Comparison of ENCODE assay signal across 1 cellular context in genomic region chr19:795691-796581, GRCh38.
TF ChIP-seq lines count a peak whose summit lies in the region.

No MANE protein-coding gene starts in this region.

TF ChIP-seq in GM12878, 131 proteins besides CTCF, POLR2A, EP300 and RAD21:
- TF ChIP-seq NR2F1 (conservative IDR thresholded peaks at IDR 0.05) = no peak
- no peak for TF ChIP-seq SREBF1 (IDR thresholded peaks at IDR 0.05; ENCODE audit: low read length)
- no peak for TF ChIP-seq RELA (IDR thresholded peaks at IDR 0.05; ENCODE audit: borderline replicate concordance, partially characterized antibody)
- TF ChIP-seq REST (IDR thresholded peaks at IDR 0.05; ENCODE audit: low read depth, low read length) = no peak
- TF ChIP-seq TCF7 (IDR thresholded peaks at IDR 0.05; ENCODE audit: borderline replicate concordance) = no peak
- no peak for TF ChIP-seq CHD2 (IDR thresholded peaks at IDR 0.05; ENCODE audit: borderline replicate concordance, low read depth, low read length)
- TF ChIP-seq IKZF1 (conservative IDR thresholded peaks at IDR 0.05) = no peak; the same call in 1 of the 2 replicates
- no peak for TF ChIP-seq CEBPB (IDR thresholded peaks at IDR 0.05; ENCODE audit: borderline replicate concordance in 1 of 2, low read depth in 2 of 2, low read length in 2 of 2)
- no peak for TF ChIP-seq POU2F2 (IDR thresholded peaks at IDR 0.05; ENCODE audit: borderline replicate concordance, low read depth, low read length)
- no peak for TF ChIP-seq NRF1 (conservative IDR thresholded peaks at IDR 0.05; ENCODE audit: low read depth, low read length)
- no peak for TF ChIP-seq TARDBP (IDR thresholded peaks at IDR 0.05; ENCODE audit: borderline replicate concordance)
